1 cellular context compared by ENCODE assay signal in genomic region chr20:41367393-41367695, GRCh38.
TF ChIP-seq lines count a peak whose summit lies in the region.

No MANE protein-coding gene starts in this region.

TF ChIP-seq in H1, 55 proteins besides CTCF, POLR2A, EP300 and RAD21:
- peak; percentile 5 for TF ChIP-seq EZH2 (IDR thresholded peaks at IDR 0.05; ENCODE audit: low read depth, low read length, severe bottlenecking)
- peak; percentile 9 for TF ChIP-seq ASH2L (IDR thresholded peaks at IDR 0.05; ENCODE audit: low read length)
- TF ChIP-seq SUZ12 (IDR thresholded peaks at IDR 0.05; ENCODE audit: low read length), result peak; percentile 49; the same call in 1 of the 2 replicates
- no peak for TF ChIP-seq EGR1 (IDR thresholded peaks at IDR 0.05; ENCODE audit: borderline replicate concordance, low read depth, low read length)
